In genomic region chr1:61081637-61082335, GRCh38 we compare ENCODE assay signal across 8 cellular contexts. TPM values are rescaled to one million over a fixed set of nuclear protein-coding genes. Genes with fewer than 3 reads are reported as not detected.
A peak's percentile ranks its signal among the peaks of the same experiment; 100 is the strongest.
DNase-seq lines count a peak whose midpoint lies in the region; ATAC-seq and TF ChIP-seq lines count a peak whose summit lies in the region.

No MANE protein-coding gene starts in this region.

- H3K4me3 Mint-ChIP-seq in activated naive CD4-positive, alpha-beta T cell treated with anti-CD3 and anti-CD28 coated beads, Interleukin-2, amount 50 U/mL, for 24 hours = peak overlapping the region; percentile 85

- H3K36me3 Mint-ChIP-seq in activated naive CD4-positive, alpha-beta T cell treated with anti-CD3 and anti-CD28 coated beads, Interleukin-2, amount 50 U/mL, for 24 hours = no peaks in the 10 kb centered on the region

- no peak for TF ChIP-seq CTCF in osteoblast (IDR thresholded peaks at IDR 0.05; ENCODE audit: extremely low read depth, low read depth, low read length)

- ATAC-seq in GM21447 (IDR thresholded peaks at IDR 0.05; ENCODE audit: unreplicated experiment) (no peak), HG03139 (IDR thresholded peaks at IDR 0.05; ENCODE audit: unreplicated experiment) (no peak)

- no peak overlapping the region for H3K27ac Mint-ChIP-seq in activated naive CD4-positive, alpha-beta T cell treated with anti-CD3 and anti-CD28 coated beads, Interleukin-2, amount 50 U/mL, for 24 hours

- H4K20me1 ChIP-seq in osteoblast (ENCODE audit: insufficient read depth, low read length) = no peaks in the 10 kb centered on the region

- H3K4me1 ChIP-seq in osteoblast (ENCODE audit: insufficient read depth, low read length) = peaks cover 48% of the 10 kb centered on the region

- no peaks in the 10 kb centered on the region for H3K36me3 ChIP-seq in osteoblast (ENCODE audit: insufficient read depth, low read length)

- H3K4me3 ChIP-seq in osteoblast (ENCODE audit: insufficient read depth, low read length) = peak overlapping the region; percentile 89

- H3K9me3 Mint-ChIP-seq in activated naive CD4-positive, alpha-beta T cell treated with anti-CD3 and anti-CD28 coated beads, Interleukin-2, amount 50 U/mL, for 24 hours = no peaks in the 10 kb centered on the region

- DNase-seq in DMS79 treated with DMSO at 0.1 percent for 48 hours (lab: John Stamatoyannopoulos, UW) = peak; percentile 76
- DNase-seq in DMS79 (lab: John Stamatoyannopoulos, UW) = no peak
- DNase-seq in RPMI8226 = peak; percentile 97
- peak in 35 of 42 donors; percentile 12 to 75 (median 39) for DNase-seq in head of caudate nucleus
- DNase-seq in osteoblast (ENCODE audit: insufficient read length, low spot score, missing footprints) = peak; percentile 87

- H3K27me3 Mint-ChIP-seq in activated naive CD4-positive, alpha-beta T cell treated with anti-CD3 and anti-CD28 coated beads, Interleukin-2, amount 50 U/mL, for 24 hours = no peaks in the 10 kb centered on the region

- peak overlapping the region; percentile 32 for H3K27ac ChIP-seq in osteoblast (ENCODE audit: low read depth, low read length)

- intact Hi-C loops in head of caudate nucleus (cut with DNase I) = loop anchor here (2.0 to 10.0 kb wide), 3 partner anchors 31 to 193 kb away; no protein-coding TSS in a partner anchor

- H3K27me3 ChIP-seq in osteoblast (ENCODE audit: insufficient read depth, low read length) = no peaks in the 10 kb centered on the region

- H3K4me1 Mint-ChIP-seq in activated naive CD4-positive, alpha-beta T cell treated with anti-CD3 and anti-CD28 coated beads, Interleukin-2, amount 50 U/mL, for 24 hours = peaks cover 51% of the 10 kb centered on the region

- no peaks in the 10 kb centered on the region for H3K9me3 ChIP-seq in osteoblast (ENCODE audit: low read depth, low read length)

- peak overlapping the region; percentile 82 for H2AFZ ChIP-seq in osteoblast (ENCODE audit: low read length)

- peak overlapping the region; percentile 96 for H3K4me2 ChIP-seq in osteoblast (ENCODE audit: insufficient read depth, low read length)

- H3K79me2 ChIP-seq in osteoblast (ENCODE audit: insufficient read depth, low read length) = peaks cover 26% of the 10 kb centered on the region

RNA-seq across cellular contexts. Expression of gene NFIA, which starts 0.6 kb away (rescaled TPM):
- total RNA-seq in osteoblast = 7.2 and 8.0 TPM in 2 replicates
